Comparison of ENCODE assay signal across 8 cellular contexts in the genomic region with DNA sequence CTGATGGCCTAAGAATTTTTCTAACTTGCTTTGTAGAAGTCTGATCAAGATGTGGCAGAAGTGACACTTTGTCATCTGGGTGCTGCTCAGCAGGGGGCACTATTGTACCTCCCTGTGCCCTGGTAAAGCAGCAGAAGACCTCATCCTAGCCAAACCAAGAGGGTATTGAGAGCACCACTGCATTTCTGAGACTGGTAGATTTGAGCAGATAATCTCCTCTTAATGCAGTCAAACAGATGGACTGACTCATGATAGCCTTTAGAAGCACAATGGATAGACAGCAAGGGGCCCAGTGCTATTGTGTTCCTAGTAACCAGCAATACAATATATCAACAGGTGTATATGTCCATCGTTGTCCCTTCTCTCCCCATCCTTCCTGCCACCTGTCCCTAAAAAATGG. TPM values are rescaled to one million over a fixed set of nuclear protein-coding genes. Genes with fewer than 3 reads are reported as not detected.
DNase-seq lines count a peak whose midpoint lies in the region; ATAC-seq and TF ChIP-seq lines count a peak whose summit lies in the region.

No MANE protein-coding gene starts in this region.

- no peaks in the 10 kb centered on the region for H3K9me3 Mint-ChIP-seq in activated naive CD4-positive, alpha-beta T cell treated with anti-CD3 and anti-CD28 coated beads, Interleukin-2, amount 50 U/mL, for 72 hours

- no peak overlapping the region for H3K9ac ChIP-seq in DND-41 (ENCODE audit: low read depth, low read length)

- H4K20me1 ChIP-seq in DND-41 (ENCODE audit: insufficient read depth, low read length), result peaks cover 11% of the 10 kb centered on the region

- H3K9me3 ChIP-seq in DND-41 (ENCODE audit: insufficient read depth, low read length, severe bottlenecking) (no peaks in the 10 kb centered on the region), MG63 (no peaks in the 10 kb centered on the region)

- peaks cover 19% of the 10 kb centered on the region for H3K4me1 ChIP-seq in DND-41 (ENCODE audit: insufficient read depth, low read length)

- ATAC-seq in DND-41 (ENCODE audit: insufficient read depth, low read depth) (no peak), HG03280 (IDR thresholded peaks at IDR 0.05; ENCODE audit: unreplicated experiment) (no peak), omental fat pad (ENCODE audit: low FRiP score) (no peak)
- ATAC-seq in activated naive CD4-positive, alpha-beta T cell treated with anti-CD3 and anti-CD28 coated beads, Interleukin-2, amount 50 U/mL, for 72 hours, result no peak

- no peak overlapping the region for H3K27ac Mint-ChIP-seq in activated naive CD4-positive, alpha-beta T cell treated with anti-CD3 and anti-CD28 coated beads, Interleukin-2, amount 50 U/mL, for 72 hours

- H3K27me3 ChIP-seq in DND-41 (ENCODE audit: insufficient read depth, low read length, poor library complexity) (peaks cover 9% of the 10 kb centered on the region), MG63 (no peaks in the 10 kb centered on the region)

- H3K4me2 ChIP-seq in DND-41 (ENCODE audit: insufficient read depth, low read length), result no peak overlapping the region

- TF ChIP-seq CTCF in DND-41 (IDR thresholded peaks at IDR 0.05; ENCODE audit: borderline replicate concordance, extremely low read depth, low read length, poor library complexity, severe bottlenecking) (peak; percentile 73), omental fat pad (IDR thresholded peaks at IDR 0.05) (no peak)

- no peak overlapping the region for H3K27ac ChIP-seq in DND-41 (ENCODE audit: low read length)

- peaks cover 21% of the 10 kb centered on the region for H3K79me2 ChIP-seq in DND-41 (ENCODE audit: insufficient read depth, low read length)

- H2AFZ ChIP-seq in DND-41 (ENCODE audit: low read depth, low read length), result no peak overlapping the region; the same call in 1 of the 2 replicates

- H3K36me3 ChIP-seq in DND-41 (ENCODE audit: insufficient read depth, low read length) (peaks cover 3% of the 10 kb centered on the region; the same call in 1 of the 2 replicates), MG63 (peaks cover 17% of the 10 kb centered on the region)

- H3K4me3 ChIP-seq in DND-41 (ENCODE audit: low read depth in 1 of 2, low read length in 2 of 2), result no peak overlapping the region
- no peak overlapping the region for H3K4me3 ChIP-seq in MG63

- H3K36me3 Mint-ChIP-seq in activated naive CD4-positive, alpha-beta T cell treated with anti-CD3 and anti-CD28 coated beads, Interleukin-2, amount 50 U/mL, for 72 hours, result peaks cover 21% of the 10 kb centered on the region in 2 donors

- DNase-seq in DND-41 (peak; percentile 63), MG63 (peak; percentile 26), SK-N-DZ (ENCODE audit: low spot score) (peak; percentile 66), iPS-NIHi7 (ENCODE audit: extremely low spot score) (peak; percentile 60), omental fat pad (ENCODE audit: low spot score) (no peak)
- DNase-seq in activated naive CD4-positive, alpha-beta T cell treated with anti-CD3 and anti-CD28 coated beads, Interleukin-2, amount 50 U/mL, for 72 hours (ENCODE audit: low spot score in 2 of 2), result peak; percentile 70 to 76
- peak; percentile 30 for DNase-seq in stimulated activated CD8-positive, alpha-beta memory T cell treated with anti-CD3 and anti-CD28 coated beads, Interleukin-12 subunit alpha, Interleukin-12 subunit beta, amount 100 ng/mL, for 4 hours (ENCODE audit: low read depth)

RNA-seq across cellular contexts. Expression of a gene that starts 5.7 kb away (rescaled TPM):
- total RNA-seq in MG63 (2014; rRNA removed; shearing (Covaris generic); ENCODE audit: low replicate concordance), result 991 and 1,067 TPM in 2 replicates
- polyA plus RNA-seq in SK-N-DZ (2014; cell fraction: cytosol; rRNA removed), result 390 and 528 TPM in 2 replicates
- polyA plus RNA-seq in SK-N-DZ (2014; cell fraction: nucleus; rRNA removed), result 212 and 245 TPM in 2 replicates
- 100 to 1,000 TPM; 373 to 610 TPM for total RNA-seq in activated naive CD4-positive, alpha-beta T cell treated with anti-CD3 and anti-CD28 coated beads, Interleukin-2, amount 50 U/mL, for 72 hours
- 100 to 1,000 TPM; 285 to 611 (median 352) TPM for total RNA-seq in omental fat pad

RNA-seq across cellular contexts. Expression of a gene that starts 20.0 kb away (rescaled TPM):
- total RNA-seq in MG63 (2014; rRNA removed; shearing (Covaris generic); ENCODE audit: low replicate concordance), result not detected in 2 replicates
- not detected in 2 replicates for polyA plus RNA-seq in SK-N-DZ (2014; cell fraction: cytosol; rRNA removed)
- not detected in 2 replicates for polyA plus RNA-seq in SK-N-DZ (2014; cell fraction: nucleus; rRNA removed)
- total RNA-seq in activated naive CD4-positive, alpha-beta T cell treated with anti-CD3 and anti-CD28 coated beads, Interleukin-2, amount 50 U/mL, for 72 hours, result not detected
- not detected for total RNA-seq in omental fat pad

RNA-seq across cellular contexts. Expression of a gene that starts 31.3 kb away (rescaled TPM):
- total RNA-seq in MG63 (2014; rRNA removed; shearing (Covaris generic); ENCODE audit: low replicate concordance), result not detected in 2 replicates
- not detected in 2 replicates for polyA plus RNA-seq in SK-N-DZ (2014; cell fraction: cytosol; rRNA removed)
- polyA plus RNA-seq in SK-N-DZ (2014; cell fraction: nucleus; rRNA removed), result not detected in 2 replicates
- total RNA-seq in activated naive CD4-positive, alpha-beta T cell treated with anti-CD3 and anti-CD28 coated beads, Interleukin-2, amount 50 U/mL, for 72 hours, result under 1 TPM; 0.10 to 0.11 TPM
- total RNA-seq in omental fat pad, result under 1 TPM in 3 of 4 donors, not detected in 1; 0.06 to 0.12 (median 0.09) TPM

RNA-seq across cellular contexts. Expression of a gene that starts 34.6 kb away (rescaled TPM):
- total RNA-seq in MG63 (2014; rRNA removed; shearing (Covaris generic); ENCODE audit: low replicate concordance), result 208 and 217 TPM in 2 replicates
- polyA plus RNA-seq in SK-N-DZ (2014; cell fraction: cytosol; rRNA removed), result 105 and 115 TPM in 2 replicates
- polyA plus RNA-seq in SK-N-DZ (2014; cell fraction: nucleus; rRNA removed), result 154 and 210 TPM in 2 replicates
- total RNA-seq in activated naive CD4-positive, alpha-beta T cell treated with anti-CD3 and anti-CD28 coated beads, Interleukin-2, amount 50 U/mL, for 72 hours, result 100 to 1,000 TPM; 188 to 240 TPM
- total RNA-seq in omental fat pad, result 10 to 100 TPM; 51.9 to 92.1 (median 73.6) TPM
